Comparison of ENCODE assay signal across 24 cellular contexts in genomic region chr3:171995486-171995885, GRCh38.
"Had no signal": no experiment of that assay in that cellular context is flagged by ENCODE, and none has a peak within 500 bp of the region (broad histone marks: within the 10 kb centered on the region; RNA-seq: fewer than 3 reads in every experiment).

No MANE protein-coding gene starts in this region.

- H3K4me3 Mint-ChIP-seq: activated CD4-positive, alpha-beta memory T cell treated with anti-CD3 and anti-CD28 coated beads, Interleukin-2, amount 10 ng/mL, durations not matched to agents 7 days and 5 days; activated naive CD8-positive, alpha-beta T cell treated with anti-CD3 and anti-CD28 coated beads, Interleukin-2, amount 50 U/mL, for 24 hours; activated T-cell treated with anti-CD3 and anti-CD28 coated beads, Interleukin-2, amount 50 U/mL, for 24 hours; naive thymus-derived CD4-positive, alpha-beta T cell had no signal

- H3K9me3 ChIP-seq: ascending aorta, mucosa of descending colon, neutrophil had no signal

- H3K27me3 ChIP-seq: ascending aorta, cardiac muscle cell, dorsolateral prefrontal cortex, foreskin keratinocyte, neutrophil, sigmoid colon had no signal

- H3K27ac Mint-ChIP-seq: activated CD4-positive, alpha-beta memory T cell treated with anti-CD3 and anti-CD28 coated beads, Interleukin-2, amount 10 ng/mL, durations not matched to agents 7 days and 5 days; activated naive CD8-positive, alpha-beta T cell treated with anti-CD3 and anti-CD28 coated beads, Interleukin-2, amount 50 U/mL, for 24 hours; activated T-helper 2 cell treated with anti-CD3 and anti-CD28 coated beads, Interferon-gamma antibody, Interleukin-2, Interleukin-4, amounts not matched to agents 10 μg/mL and 5 μg/mL and 100 μg/mL, durations not matched to agents 14 hours and 24 hours and 36 hours; naive thymus-derived CD4-positive, alpha-beta T cell had no signal

- DNase-seq: activated CD4-positive, alpha-beta memory T cell treated with anti-CD3 and anti-CD28 coated beads, Interleukin-2, amount 10 ng/mL, durations not matched to agents 7 days and 5 days; activated CD4-positive, alpha-beta T cell treated with anti-CD3 and anti-CD28 coated beads for 48 hours; activated CD4-positive, CD25-positive, alpha-beta regulatory T cell; activated naive CD4-positive, alpha-beta T cell treated with Interleukin-2 at 50 U/mL for 16 hours; activated naive CD8-positive, alpha-beta T cell treated with anti-CD3 and anti-CD28 coated beads, Interleukin-2, amount 50 U/mL, for 24 hours; activated T-cell treated with anti-CD3 and anti-CD28 coated beads, Interleukin-2, amount 50 U/mL, for 24 hours; dorsolateral prefrontal cortex; hippocampal formation; mucosa of descending colon; naive thymus-derived CD4-positive, alpha-beta T cell; sigmoid colon; stimulated activated CD4-positive, alpha-beta T cell treated with anti-CD3 and anti-CD28 coated beads, Interleukin-12 subunit alpha, Interleukin-12 subunit beta, amount 100 ng/mL, for 4 hours; stimulated activated CD4-positive, alpha-beta T cell treated with anti-CD3 and anti-CD28 coated beads, Interleukin-1b, Interleukin-23, amount 100 ng/mL, for 48 hours; stimulated activated CD8-positive, alpha-beta memory T cell treated with anti-CD3 and anti-CD28 coated beads, Interleukin-4, amount 100 ng/mL, for 48 hours; stimulated activated naive CD4-positive, alpha-beta T cell; T-helper 1 cell; T1000 had no signal

- H3K27ac ChIP-seq: ascending aorta, cardiac muscle cell, dorsolateral prefrontal cortex, foreskin keratinocyte, neutrophil, sigmoid colon had no signal

- H3K27me3 Mint-ChIP-seq: activated naive CD8-positive, alpha-beta T cell treated with anti-CD3 and anti-CD28 coated beads, Interleukin-2, amount 50 U/mL, for 24 hours had no signal

- H3K36me3 ChIP-seq: ascending aorta, cardiac muscle cell, neutrophil, sigmoid colon had no signal

- H3K4me1 ChIP-seq: ascending aorta, foreskin keratinocyte, sigmoid colon had no signal

- ATAC-seq: left lobe of liver; naive thymus-derived CD4-positive, alpha-beta T cell had no signal

- H3K4me3 ChIP-seq: ascending aorta, cardiac muscle cell, dorsolateral prefrontal cortex, lung, mucosa of descending colon, sigmoid colon had no signal
